1 cellular context compared by ENCODE assay signal in the genomic region with DNA sequence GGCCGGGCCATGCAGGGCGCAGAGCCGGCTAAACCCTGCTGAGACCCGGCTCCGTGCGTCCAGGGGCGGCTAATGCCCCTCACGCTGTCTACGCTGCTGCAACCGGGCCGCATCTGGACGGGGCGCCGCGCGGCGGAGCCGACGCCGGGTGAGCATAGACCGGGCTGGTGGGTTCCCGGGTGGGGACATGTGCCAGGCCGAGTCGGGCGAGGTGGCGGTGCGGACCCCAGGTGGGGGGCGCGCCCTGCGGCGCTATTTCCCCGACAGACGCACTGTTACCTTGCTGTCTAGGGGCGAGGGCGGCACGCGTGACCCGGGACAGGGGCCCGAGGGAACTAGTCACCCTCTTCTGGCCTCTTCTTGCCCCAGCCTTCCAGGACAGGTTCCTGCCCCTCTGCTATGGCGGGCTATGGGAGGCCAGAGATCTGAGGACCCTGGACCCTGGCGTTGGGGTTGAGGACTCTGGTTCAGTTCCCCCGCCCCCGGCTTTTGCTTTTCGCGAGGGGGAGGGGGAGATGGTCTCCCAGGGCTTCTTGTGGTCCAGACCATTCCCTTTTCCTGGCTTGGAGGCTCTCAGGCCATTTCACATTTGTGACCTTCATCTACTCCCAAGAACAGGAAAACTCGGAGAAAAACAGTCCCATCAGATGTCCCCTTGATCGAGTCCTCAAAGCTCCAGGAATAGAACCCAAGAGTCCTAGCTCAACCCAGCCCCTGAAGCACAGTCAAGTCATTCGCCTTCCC.
TF ChIP-seq lines count a peak whose summit lies in the region.

No MANE protein-coding gene starts in this region.

TF ChIP-seq in K562, 482 proteins besides CTCF, POLR2A, EP300 and RAD21 (continued from another document and continues in another):
- TF ChIP-seq THRB (CRISPR knock-in tag; conservative IDR thresholded peaks at IDR 0.05): no peak
- TF ChIP-seq ID3 (CRISPR knock-in tag; IDR thresholded peaks at IDR 0.05): no peak
- TF ChIP-seq ID3 (tag; IDR thresholded peaks at IDR 0.05): no peak
- TF ChIP-seq NCOR1 (IDR thresholded peaks at IDR 0.05): no peak
- no peak for TF ChIP-seq ZNF589 (CRISPR knock-in tag; IDR thresholded peaks at IDR 0.05; ENCODE audit: low read depth)
- TF ChIP-seq NFATC3 (IDR thresholded peaks at IDR 0.05): no peak
- TF ChIP-seq ZNF3 (CRISPR knock-in tag; IDR thresholded peaks at IDR 0.05): no peak
- no peak for TF ChIP-seq IRF9 (tag; IDR thresholded peaks at IDR 0.05)
- TF ChIP-seq HDAC8 (tag; IDR thresholded peaks at IDR 0.05): no peak
- TF ChIP-seq ZNF316 (IDR thresholded peaks at IDR 0.05): no peak
- TF ChIP-seq, protein P1, sequence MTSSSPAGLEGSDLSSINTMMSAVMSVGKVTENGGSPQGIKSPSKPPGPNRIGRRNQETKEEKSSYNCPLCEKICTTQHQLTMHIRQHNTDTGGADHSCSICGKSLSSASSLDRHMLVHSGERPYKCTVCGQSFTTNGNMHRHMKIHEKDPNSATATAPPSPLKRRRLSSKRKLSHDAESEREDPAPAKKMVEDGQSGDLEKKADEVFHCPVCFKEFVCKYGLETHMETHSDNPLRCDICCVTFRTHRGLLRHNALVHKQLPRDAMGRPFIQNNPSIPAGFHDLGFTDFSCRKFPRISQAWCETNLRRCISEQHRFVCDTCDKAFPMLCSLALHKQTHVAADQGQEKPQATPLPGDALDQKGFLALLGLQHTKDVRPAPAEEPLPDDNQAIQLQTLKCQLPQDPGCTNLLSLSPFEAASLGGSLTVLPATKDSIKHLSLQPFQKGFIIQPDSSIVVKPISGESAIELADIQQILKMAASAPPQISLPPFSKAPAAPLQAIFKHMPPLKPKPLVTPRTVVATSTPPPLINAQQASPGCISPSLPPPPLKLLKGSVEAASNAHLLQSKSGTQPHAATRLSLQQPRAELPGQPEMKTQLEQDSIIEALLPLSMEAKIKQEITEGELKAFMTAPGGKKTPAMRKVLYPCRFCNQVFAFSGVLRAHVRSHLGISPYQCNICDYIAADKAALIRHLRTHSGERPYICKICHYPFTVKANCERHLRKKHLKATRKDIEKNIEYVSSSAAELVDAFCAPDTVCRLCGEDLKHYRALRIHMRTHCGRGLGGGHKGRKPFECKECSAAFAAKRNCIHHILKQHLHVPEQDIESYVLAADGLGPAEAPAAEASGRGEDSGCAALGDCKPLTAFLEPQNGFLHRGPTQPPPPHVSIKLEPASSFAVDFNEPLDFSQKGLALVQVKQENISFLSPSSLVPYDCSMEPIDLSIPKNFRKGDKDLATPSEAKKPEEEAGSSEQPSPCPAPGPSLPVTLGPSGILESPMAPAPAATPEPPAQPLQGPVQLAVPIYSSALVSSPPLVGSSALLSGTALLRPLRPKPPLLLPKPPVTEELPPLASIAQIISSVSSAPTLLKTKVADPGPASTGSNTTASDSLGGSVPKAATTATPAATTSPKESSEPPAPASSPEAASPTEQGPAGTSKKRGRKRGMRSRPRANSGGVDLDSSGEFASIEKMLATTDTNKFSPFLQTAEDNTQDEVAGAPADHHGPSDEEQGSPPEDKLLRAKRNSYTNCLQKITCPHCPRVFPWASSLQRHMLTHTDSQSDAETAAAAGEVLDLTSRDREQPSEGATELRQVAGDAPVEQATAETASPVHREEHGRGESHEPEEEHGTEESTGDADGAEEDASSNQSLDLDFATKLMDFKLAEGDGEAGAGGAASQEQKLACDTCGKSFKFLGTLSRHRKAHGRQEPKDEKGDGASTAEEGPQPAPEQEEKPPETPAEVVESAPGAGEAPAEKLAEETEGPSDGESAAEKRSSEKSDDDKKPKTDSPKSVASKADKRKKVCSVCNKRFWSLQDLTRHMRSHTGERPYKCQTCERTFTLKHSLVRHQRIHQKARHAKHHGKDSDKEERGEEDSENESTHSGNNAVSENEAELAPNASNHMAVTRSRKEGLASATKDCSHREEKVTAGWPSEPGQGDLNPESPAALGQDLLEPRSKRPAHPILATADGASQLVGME (CRISPR knock-in tag; IDR thresholded peaks at IDR 0.05): no peak
- no peak for TF ChIP-seq TAF15 (IDR thresholded peaks at IDR 0.05; ENCODE audit: low read depth, low read length)
- TF ChIP-seq ZNF77 (CRISPR knock-in tag; IDR thresholded peaks at IDR 0.05): no peak
- peak in 1 of 2 experiments; percentile 28; a peak in 1 of 4 replicates for TF ChIP-seq SIN3A (IDR thresholded peaks at IDR 0.05; ENCODE audit: borderline replicate concordance in 2 of 2, control insufficient read depth in 1 of 2, low read depth in 2 of 2, low read length in 2 of 2)
- peak; percentile 80 for TF ChIP-seq PRMT5 (CRISPR knock-in tag; IDR thresholded peaks at IDR 0.05)
- TF ChIP-seq, protein P2, sequence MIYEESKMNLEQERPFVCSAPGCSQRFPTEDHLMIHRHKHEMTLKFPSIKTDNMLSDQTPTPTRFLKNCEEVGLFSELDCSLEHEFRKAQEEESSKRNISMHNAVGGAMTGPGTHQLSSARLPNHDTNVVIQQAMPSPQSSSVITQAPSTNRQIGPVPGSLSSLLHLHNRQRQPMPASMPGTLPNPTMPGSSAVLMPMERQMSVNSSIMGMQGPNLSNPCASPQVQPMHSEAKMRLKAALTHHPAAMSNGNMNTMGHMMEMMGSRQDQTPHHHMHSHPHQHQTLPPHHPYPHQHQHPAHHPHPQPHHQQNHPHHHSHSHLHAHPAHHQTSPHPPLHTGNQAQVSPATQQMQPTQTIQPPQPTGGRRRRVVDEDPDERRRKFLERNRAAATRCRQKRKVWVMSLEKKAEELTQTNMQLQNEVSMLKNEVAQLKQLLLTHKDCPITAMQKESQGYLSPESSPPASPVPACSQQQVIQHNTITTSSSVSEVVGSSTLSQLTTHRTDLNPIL (CRISPR knock-in tag; IDR thresholded peaks at IDR 0.05): no peak
- TF ChIP-seq KDM1A (IDR thresholded peaks at IDR 0.05): no peak
- no peak; the same call in 1 of the 2 replicates for TF ChIP-seq ETV5 (CRISPR knock-in tag; IDR thresholded peaks at IDR 0.05; ENCODE audit: low read depth)
- TF ChIP-seq, protein P3, sequence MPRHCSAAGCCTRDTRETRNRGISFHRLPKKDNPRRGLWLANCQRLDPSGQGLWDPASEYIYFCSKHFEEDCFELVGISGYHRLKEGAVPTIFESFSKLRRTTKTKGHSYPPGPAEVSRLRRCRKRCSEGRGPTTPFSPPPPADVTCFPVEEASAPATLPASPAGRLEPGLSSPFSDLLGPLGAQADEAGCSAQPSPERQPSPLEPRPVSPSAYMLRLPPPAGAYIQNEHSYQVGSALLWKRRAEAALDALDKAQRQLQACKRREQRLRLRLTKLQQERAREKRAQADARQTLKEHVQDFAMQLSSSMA (CRISPR knock-in tag; IDR thresholded peaks at IDR 0.05): no peak
- TF ChIP-seq, protein P4, sequence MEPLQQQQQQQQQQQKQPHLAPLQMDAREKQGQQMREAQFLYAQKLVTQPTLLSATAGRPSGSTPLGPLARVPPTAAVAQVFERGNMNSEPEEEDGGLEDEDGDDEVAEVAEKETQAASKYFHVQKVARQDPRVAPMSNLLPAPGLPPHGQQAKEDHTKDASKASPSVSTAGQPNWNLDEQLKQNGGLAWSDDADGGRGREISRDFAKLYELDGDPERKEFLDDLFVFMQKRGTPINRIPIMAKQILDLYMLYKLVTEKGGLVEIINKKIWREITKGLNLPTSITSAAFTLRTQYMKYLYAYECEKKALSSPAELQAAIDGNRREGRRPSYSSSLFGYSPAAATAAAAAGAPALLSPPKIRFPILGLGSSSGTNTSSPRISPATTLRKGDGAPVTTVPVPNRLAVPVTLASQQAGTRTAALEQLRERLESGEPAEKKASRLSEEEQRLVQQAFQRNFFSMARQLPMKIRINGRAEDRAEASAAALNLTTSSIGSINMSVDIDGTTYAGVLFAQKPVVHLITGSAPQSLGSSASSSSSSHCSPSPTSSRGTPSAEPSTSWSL (CRISPR knock-in tag; IDR thresholded peaks at IDR 0.05; ENCODE audit: borderline replicate concordance): no peak
- TF ChIP-seq PTRF (tag; IDR thresholded peaks at IDR 0.05): no peak
- TF ChIP-seq SAP30 (IDR thresholded peaks at IDR 0.05; ENCODE audit: borderline replicate concordance, insufficient read depth, low read depth, low read length, poor library complexity, severe bottlenecking): peak; percentile 31
- no peak for TF ChIP-seq CHCHD3 (CRISPR knock-in tag; IDR thresholded peaks at IDR 0.05)
- TF ChIP-seq FOXP4 (CRISPR knock-in tag; IDR thresholded peaks at IDR 0.05; ENCODE audit: borderline replicate concordance): no peak
- no peak for TF ChIP-seq MEF2D (tag; conservative IDR thresholded peaks at IDR 0.05; ENCODE audit: low read depth)
- TF ChIP-seq ZNF212 (CRISPR knock-in tag; IDR thresholded peaks at IDR 0.05): no peak
- no peak for TF ChIP-seq ESRRB (CRISPR knock-in tag; IDR thresholded peaks at IDR 0.05; ENCODE audit: borderline replicate concordance)
- no peak for TF ChIP-seq ZNF668 (CRISPR knock-in tag; IDR thresholded peaks at IDR 0.05)
- no peak for TF ChIP-seq NFIC (IDR thresholded peaks at IDR 0.05)
- no peak for TF ChIP-seq PTBP1 (IDR thresholded peaks at IDR 0.05; ENCODE audit: low read depth, low read length)
- TF ChIP-seq TGIF2 (CRISPR knock-in tag; IDR thresholded peaks at IDR 0.05): no peak
- TF ChIP-seq MXI1 (IDR thresholded peaks at IDR 0.05; ENCODE audit: low read depth, low read length): no peak
- TF ChIP-seq ZFP1 (CRISPR knock-in tag; IDR thresholded peaks at IDR 0.05): no peak
- TF ChIP-seq CREB1 (IDR thresholded peaks at IDR 0.05): no peak
- no peak for TF ChIP-seq CREB1 (CRISPR knock-in tag; IDR thresholded peaks at IDR 0.05)
- no peak for TF ChIP-seq CBX2 (IDR thresholded peaks at IDR 0.05; ENCODE audit: insufficient read depth, low read length, poor library complexity, severe bottlenecking)
- TF ChIP-seq NFIX (CRISPR knock-in tag; IDR thresholded peaks at IDR 0.05; ENCODE audit: low read depth): no peak
- no peak for TF ChIP-seq GATA2 (CRISPR knock-in tag; IDR thresholded peaks at IDR 0.05)
- no peak for TF ChIP-seq ZNF436 (CRISPR knock-in tag; IDR thresholded peaks at IDR 0.05)
- no peak for TF ChIP-seq ZNF561 (CRISPR knock-in tag; conservative IDR thresholded peaks at IDR 0.05)
- no peak for TF ChIP-seq BRD9 (IDR thresholded peaks at IDR 0.05; ENCODE audit: low read depth, partially characterized antibody)
- TF ChIP-seq NFXL1 (CRISPR knock-in tag; IDR thresholded peaks at IDR 0.05): no peak
- TF ChIP-seq SPI1 (IDR thresholded peaks at IDR 0.05; ENCODE audit: borderline replicate concordance, low read depth, low read length): no peak
- no peak for TF ChIP-seq NCOA4 (IDR thresholded peaks at IDR 0.05; ENCODE audit: partially characterized antibody)
- TF ChIP-seq, protein P5, sequence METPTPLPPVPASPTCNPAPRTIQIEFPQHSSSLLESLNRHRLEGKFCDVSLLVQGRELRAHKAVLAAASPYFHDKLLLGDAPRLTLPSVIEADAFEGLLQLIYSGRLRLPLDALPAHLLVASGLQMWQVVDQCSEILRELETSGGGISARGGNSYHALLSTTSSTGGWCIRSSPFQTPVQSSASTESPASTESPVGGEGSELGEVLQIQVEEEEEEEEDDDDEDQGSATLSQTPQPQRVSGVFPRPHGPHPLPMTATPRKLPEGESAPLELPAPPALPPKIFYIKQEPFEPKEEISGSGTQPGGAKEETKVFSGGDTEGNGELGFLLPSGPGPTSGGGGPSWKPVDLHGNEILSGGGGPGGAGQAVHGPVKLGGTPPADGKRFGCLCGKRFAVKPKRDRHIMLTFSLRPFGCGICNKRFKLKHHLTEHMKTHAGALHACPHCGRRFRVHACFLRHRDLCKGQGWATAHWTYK (CRISPR knock-in tag; IDR thresholded peaks at IDR 0.05): no peak
- TF ChIP-seq KLF16 (IDR thresholded peaks at IDR 0.05): no peak
- TF ChIP-seq SMAD1 (IDR thresholded peaks at IDR 0.05; ENCODE audit: low read depth, low read length, partially characterized antibody): no peak
- no peak for TF ChIP-seq ZNF785 (CRISPR knock-in tag; IDR thresholded peaks at IDR 0.05)
- TF ChIP-seq CHD4 (IDR thresholded peaks at IDR 0.05; ENCODE audit: insufficient read depth, insufficient replicate concordance, low read depth, low read length, poor library complexity, severe bottlenecking): peak; percentile 79
- no peak for TF ChIP-seq ZNF444 (CRISPR knock-in tag; IDR thresholded peaks at IDR 0.05)
- TF ChIP-seq ASH1L (IDR thresholded peaks at IDR 0.05; ENCODE audit: borderline replicate concordance, low read depth, partially characterized antibody): no peak
- no peak for TF ChIP-seq BHLHE40 (IDR thresholded peaks at IDR 0.05; ENCODE audit: low read length)
- no peak for TF ChIP-seq EP400 (IDR thresholded peaks at IDR 0.05)
- TF ChIP-seq HMG20B (CRISPR knock-in tag; IDR thresholded peaks at IDR 0.05): no peak
- TF ChIP-seq ZZZ3 (IDR thresholded peaks at IDR 0.05): no peak
